20 cellular contexts compared by ENCODE assay signal in genomic region chr14:58294201-58294600, GRCh38. TPM values are rescaled to one million over a fixed set of nuclear protein-coding genes. Genes with fewer than 3 reads are reported as not detected.
DNase-seq lines count a peak whose midpoint lies in the region; ATAC-seq, FAIRE-seq and TF ChIP-seq lines count a peak whose summit lies in the region.
"Had no signal": no experiment of that assay in that cellular context is flagged by ENCODE, and none has a peak within 500 bp of the region (broad histone marks: within the 10 kb centered on the region; RNA-seq: fewer than 3 reads in every experiment).

No MANE protein-coding gene starts in this region.

- H3K27me3 ChIP-seq in trophoblast cell (ENCODE audit: insufficient read depth, low read length), result no peaks in the 10 kb centered on the region

- H4K8ac ChIP-seq in trophoblast cell (ENCODE audit: low read depth, low read length), result no peak overlapping the region

- no peak overlapping the region for H2BK5ac ChIP-seq in trophoblast cell (ENCODE audit: low read depth, low read length, poor library complexity)

- ATAC-seq in activated T-cell treated with anti-CD3 and anti-CD28 coated beads, Interleukin-2, amount 50 U/mL, for 72 hours (replicated peaks in 1 of 2), result no peak
- ATAC-seq in activated CD8-positive, alpha-beta T cell treated with anti-CD3 and anti-CD28 coated beads for 36 hours, result no peak
- ATAC-seq: GM12878, GM23338 had no signal

- H4K91ac ChIP-seq in trophoblast cell (ENCODE audit: low read depth, low read length), result no peak overlapping the region

- no peaks in the 10 kb centered on the region for H3K9me3 ChIP-seq in trophoblast cell (ENCODE audit: insufficient read depth, low read depth, low read length)

- peak overlapping the region; percentile 63 for H3K27ac Mint-ChIP-seq in activated T-cell treated with anti-CD3 and anti-CD28 coated beads, Interleukin-2, amount 50 U/mL, for 24 hours
- H3K27ac Mint-ChIP-seq in activated T-cell treated with anti-CD3 and anti-CD28 coated beads, Interleukin-2, amount 50 U/mL, for 72 hours, result no peak overlapping the region
- no peak overlapping the region for H3K27ac Mint-ChIP-seq in brain
- H3K27ac Mint-ChIP-seq in activated CD4-positive, alpha-beta memory T cell treated with anti-CD3 and anti-CD28 coated beads for 36 hours, result no peak overlapping the region
- H3K27ac Mint-ChIP-seq in activated CD8-positive, alpha-beta T cell treated with anti-CD3 and anti-CD28 coated beads for 36 hours, result no peak overlapping the region
- H3K27ac Mint-ChIP-seq: GM23338 had no signal

- H3K9me3 Mint-ChIP-seq in activated T-cell treated with anti-CD3 and anti-CD28 coated beads, Interleukin-2, amount 50 U/mL, for 24 hours, result no peaks in the 10 kb centered on the region
- H3K9me3 Mint-ChIP-seq in activated T-cell treated with anti-CD3 and anti-CD28 coated beads, Interleukin-2, amount 50 U/mL, for 72 hours, result no peaks in the 10 kb centered on the region
- no peaks in the 10 kb centered on the region for H3K9me3 Mint-ChIP-seq in brain
- H3K9me3 Mint-ChIP-seq in activated CD4-positive, alpha-beta memory T cell treated with anti-CD3 and anti-CD28 coated beads for 36 hours, result no peaks in the 10 kb centered on the region
- H3K9me3 Mint-ChIP-seq in activated CD8-positive, alpha-beta T cell treated with anti-CD3 and anti-CD28 coated beads for 36 hours, result no peaks in the 10 kb centered on the region
- H3K9me3 Mint-ChIP-seq: GM23338 had no signal

- peaks cover 19 to 30% of the 10 kb centered on the region in 2 experiments for H3K36me3 ChIP-seq in trophoblast cell (ENCODE audit: control insufficient read depth in 1 of 2, insufficient read depth in 2 of 2, low read length in 2 of 2)

- peaks cover 65% of the 10 kb centered on the region for H3K36me3 Mint-ChIP-seq in activated T-cell treated with anti-CD3 and anti-CD28 coated beads, Interleukin-2, amount 50 U/mL, for 24 hours (ENCODE audit: low read depth)
- peaks cover 15 to 31% of the 10 kb centered on the region in 2 donors for H3K36me3 Mint-ChIP-seq in activated T-cell treated with anti-CD3 and anti-CD28 coated beads, Interleukin-2, amount 50 U/mL, for 72 hours (ENCODE audit: insufficient read depth in 2 of 2)
- peaks cover 60% of the 10 kb centered on the region for H3K36me3 Mint-ChIP-seq in brain
- H3K36me3 Mint-ChIP-seq in activated CD4-positive, alpha-beta memory T cell treated with anti-CD3 and anti-CD28 coated beads for 36 hours, result peaks cover 47% of the 10 kb centered on the region
- peaks cover 58% of the 10 kb centered on the region for H3K36me3 Mint-ChIP-seq in activated CD8-positive, alpha-beta T cell treated with anti-CD3 and anti-CD28 coated beads for 36 hours (ENCODE audit: low read depth)

- no peaks in the 10 kb centered on the region for H3K4me1 ChIP-seq in trophoblast cell (ENCODE audit: control insufficient read depth in 1 of 2, insufficient read depth in 2 of 2, low read length in 2 of 2)

- no peak overlapping the region for H2AK5ac ChIP-seq in trophoblast cell (ENCODE audit: low read length)

- CTCF ChIA-PET in activated CD4-positive, alpha-beta memory T cell treated with anti-CD3 and anti-CD28 coated beads for 36 hours (lab: Charles Lee), result no interaction called here
- CTCF ChIA-PET in activated CD8-positive, alpha-beta T cell treated with anti-CD3 and anti-CD28 coated beads for 36 hours (lab: Charles Lee), result no interaction called here

- no peak overlapping the region for H3K14ac ChIP-seq in trophoblast cell (ENCODE audit: low read length)

- intact Hi-C loops in activated CD4-positive, alpha-beta memory T cell treated with anti-CD3 and anti-CD28 coated beads for 36 hours (cut with micrococcal nuclease), result loop anchor here (10.0 kb wide), 1 partner anchor 1801 kb away; the partner anchor contains the start of gene PCNX4
- intact Hi-C loops in activated CD8-positive, alpha-beta T cell treated with anti-CD3 and anti-CD28 coated beads for 36 hours (cut with micrococcal nuclease), result loop anchor here (10.0 kb wide), 1 partner anchor 131 kb away; the partner anchor contains the start of genes KIAA0586 and TIMM9

- H3K27ac ChIP-seq in trophoblast cell (ENCODE audit: low read depth, low read length), result no peak overlapping the region

- peaks cover 9% of the 10 kb centered on the region for H3K79me2 ChIP-seq in trophoblast cell (ENCODE audit: control insufficient read depth, insufficient read depth, low read length, poor library complexity)

- POLR2A ChIA-PET in activated CD4-positive, alpha-beta memory T cell treated with anti-CD3 and anti-CD28 coated beads for 36 hours (lab: Charles Lee), result interaction anchor here (0.7 kb wide), 1 partner anchor 51 kb away, joined by 3 read pairs; no protein-coding TSS in a partner anchor
- POLR2A ChIA-PET in activated CD8-positive, alpha-beta T cell treated with anti-CD3 and anti-CD28 coated beads for 36 hours (lab: Charles Lee), result interaction anchor here (0.9 kb wide), 1 partner anchor 11 kb away, joined by 4 read pairs; no protein-coding TSS in a partner anchor

- H2BK12ac ChIP-seq in trophoblast cell (ENCODE audit: low read length), result no peak overlapping the region

- H3K27me3 Mint-ChIP-seq in activated T-cell treated with anti-CD3 and anti-CD28 coated beads, Interleukin-2, amount 50 U/mL, for 24 hours, result no peaks in the 10 kb centered on the region
- no peaks in the 10 kb centered on the region for H3K27me3 Mint-ChIP-seq in activated T-cell treated with anti-CD3 and anti-CD28 coated beads, Interleukin-2, amount 50 U/mL, for 72 hours (ENCODE audit: low read depth)
- H3K27me3 Mint-ChIP-seq in brain, result no peaks in the 10 kb centered on the region
- no peaks in the 10 kb centered on the region for H3K27me3 Mint-ChIP-seq in activated CD4-positive, alpha-beta memory T cell treated with anti-CD3 and anti-CD28 coated beads for 36 hours
- no peaks in the 10 kb centered on the region for H3K27me3 Mint-ChIP-seq in activated CD8-positive, alpha-beta T cell treated with anti-CD3 and anti-CD28 coated beads for 36 hours

- no peak overlapping the region for H3K4me3 ChIP-seq in trophoblast cell (ENCODE audit: low read depth, low read length)
- H3K4me3 ChIP-seq: GM12878, GM23338 had no signal

- no peak for FAIRE-seq in GM12891 (lab: Jason Lieb, UNC)
- FAIRE-seq: GM12878, GM18507, RCC 7860 had no signal

- no peak for TF ChIP-seq POLR2A in GM12891 (IDR thresholded peaks at IDR 0.05; ENCODE audit: low read depth, low read length)

- no peak overlapping the region for H3K18ac ChIP-seq in trophoblast cell (ENCODE audit: low read length)

- no peak overlapping the region for H3K4me3 Mint-ChIP-seq in activated T-cell treated with anti-CD3 and anti-CD28 coated beads, Interleukin-2, amount 50 U/mL, for 24 hours
- peak overlapping the region in 1 of 2 donors; percentile 18 for H3K4me3 Mint-ChIP-seq in activated T-cell treated with anti-CD3 and anti-CD28 coated beads, Interleukin-2, amount 50 U/mL, for 72 hours
- H3K4me3 Mint-ChIP-seq in brain, result peak overlapping the region in 4 of 5 experiments; percentile 29 to 81 (median 48)
- no peak overlapping the region for H3K4me3 Mint-ChIP-seq in activated CD4-positive, alpha-beta memory T cell treated with anti-CD3 and anti-CD28 coated beads for 36 hours
- no peak overlapping the region for H3K4me3 Mint-ChIP-seq in activated CD8-positive, alpha-beta T cell treated with anti-CD3 and anti-CD28 coated beads for 36 hours
- H3K4me3 Mint-ChIP-seq: GM23338 had no signal

- H3K9ac ChIP-seq in trophoblast cell (ENCODE audit: low read length), result no peak overlapping the region

- WGBS in trophoblast cell (ENCODE audit: extremely low coverage, insufficient coverage, insufficient read length), result no CpG with 5 or more reads among the region's 7 CpGs

- H4K12ac ChIP-seq in trophoblast cell (ENCODE audit: low read depth, low read length), result no peak overlapping the region

- no peak overlapping the region for H2BK120ac ChIP-seq in trophoblast cell (ENCODE audit: insufficient read depth, low read length, poor library complexity)

- peaks cover 59% of the 10 kb centered on the region for H3K4me1 Mint-ChIP-seq in activated T-cell treated with anti-CD3 and anti-CD28 coated beads, Interleukin-2, amount 50 U/mL, for 24 hours (ENCODE audit: low read depth)
- H3K4me1 Mint-ChIP-seq in activated T-cell treated with anti-CD3 and anti-CD28 coated beads, Interleukin-2, amount 50 U/mL, for 72 hours (ENCODE audit: low read depth), result peaks cover 62% of the 10 kb centered on the region
- peaks cover 56% of the 10 kb centered on the region for H3K4me1 Mint-ChIP-seq in brain
- H3K4me1 Mint-ChIP-seq in activated CD4-positive, alpha-beta memory T cell treated with anti-CD3 and anti-CD28 coated beads for 36 hours (ENCODE audit: low read depth), result peaks cover 48% of the 10 kb centered on the region
- H3K4me1 Mint-ChIP-seq in activated CD8-positive, alpha-beta T cell treated with anti-CD3 and anti-CD28 coated beads for 36 hours (ENCODE audit: low read depth), result peaks cover 49% of the 10 kb centered on the region

- no peak for TF ChIP-seq CTCF in brain (conservative IDR thresholded peaks at IDR 0.05)
- no peak for TF ChIP-seq CTCF in activated CD8-positive, alpha-beta T cell treated with anti-CD3 and anti-CD28 coated beads for 36 hours (IDR thresholded peaks at IDR 0.05)

- peaks cover 9% of the 10 kb centered on the region for H3K79me1 ChIP-seq in trophoblast cell (ENCODE audit: low read length)

- DNase-seq in activated T-cell treated with anti-CD3 and anti-CD28 coated beads, Interleukin-2, amount 50 U/mL, for 24 hours, result no peak
- DNase-seq in activated T-cell treated with anti-CD3 and anti-CD28 coated beads, Interleukin-2, amount 50 U/mL, for 72 hours, result no peak
- DNase-seq in GM12891 (ENCODE audit: insufficient read length, low spot score), result no peak
- no peak for DNase-seq in trophoblast cell
- no peak for DNase-seq in stimulated activated naive CD4-positive, alpha-beta T cell (lab: John Stamatoyannopoulos, UW)
- no peak for DNase-seq in activated CD4-positive, alpha-beta memory T cell treated with anti-CD3 and anti-CD28 coated beads for 36 hours
- no peak for DNase-seq in activated CD8-positive, alpha-beta T cell treated with anti-CD3 and anti-CD28 coated beads for 36 hours
- DNase-seq: 8988T, GDM1, Karpas-422, MM.1S, NCI-H1092 treated with DMSO at 0.1 percent for 48 hours, NCI-H2081 treated with DMSO at 0.1 percent for 48 hours, NCI-H524 treated with DMSO at 0.1 percent for 48 hours, SHP77 had no signal

- no peak overlapping the region for H3K23ac ChIP-seq in trophoblast cell (ENCODE audit: low read length)

- H3K4ac ChIP-seq in trophoblast cell (ENCODE audit: low read depth, low read length), result peak overlapping the region; percentile 90

- H3K4me2 ChIP-seq in trophoblast cell (ENCODE audit: low read length), result no peak overlapping the region
- H3K4me2 ChIP-seq: GM23338 had no signal

- no peak overlapping the region for H2AFZ ChIP-seq in trophoblast cell (ENCODE audit: insufficient read depth, low read length, poor library complexity)
- H2AFZ ChIP-seq: GM23338 had no signal

RNA-seq across cellular contexts. Expression of gene ARID4A, which starts 4.2 kb away (rescaled TPM):
- total RNA-seq in activated T-cell treated with anti-CD3 and anti-CD28 coated beads, Interleukin-2, amount 50 U/mL, for 72 hours, result 10 to 100 TPM; 33.9 to 42.2 TPM
- 9.0 TPM for polyA plus RNA-seq in GM12891 (2012; ENCODE audit: low read depth, missing spikeins)
- polyA plus RNA-seq in brain (ENCODE audit: insufficient read depth, low read depth, low replicate concordance), result 2.8 TPM
- polyA plus RNA-seq in trophoblast cell (2013), result 11.2 and 12.3 TPM in 2 replicates
- total RNA-seq in activated CD4-positive, alpha-beta memory T cell treated with anti-CD3 and anti-CD28 coated beads for 36 hours, result 10 to 100 TPM; 24.1 to 28.1 TPM
- 10 to 100 TPM; 22.1 to 22.4 TPM for total RNA-seq in activated CD8-positive, alpha-beta T cell treated with anti-CD3 and anti-CD28 coated beads for 36 hours

RNA-seq across cellular contexts. Expression of gene PSMA3, which starts 49.6 kb away (rescaled TPM):
- total RNA-seq in activated T-cell treated with anti-CD3 and anti-CD28 coated beads, Interleukin-2, amount 50 U/mL, for 72 hours, result 100 to 1,000 TPM; 177 to 194 TPM
- 180 TPM for polyA plus RNA-seq in GM12891 (2012; ENCODE audit: low read depth, missing spikeins)
- 50.9 TPM for polyA plus RNA-seq in brain (ENCODE audit: insufficient read depth, low read depth, low replicate concordance)
- 405 and 413 TPM in 2 replicates for polyA plus RNA-seq in trophoblast cell (2013)
- 100 to 1,000 TPM; 349 to 355 TPM for total RNA-seq in activated CD4-positive, alpha-beta memory T cell treated with anti-CD3 and anti-CD28 coated beads for 36 hours
- total RNA-seq in activated CD8-positive, alpha-beta T cell treated with anti-CD3 and anti-CD28 coated beads for 36 hours, result 100 to 1,000 TPM; 378 to 401 TPM

Comparison
In these comparisons a context has a peak if more than half of its experiments do, and no peak if none do; other contexts are left out.
1. H3K4me3 Mint-ChIP-seq: peak in brain (4 of 5); none in activated T-cell treated with anti-CD3 and anti-CD28 coated beads, Interleukin-2, amount 50 U/mL, for 24 hours (single experiment), activated CD4-positive, alpha-beta memory T cell treated with anti-CD3 and anti-CD28 coated beads for 36 hours (single experiment) and activated CD8-positive, alpha-beta T cell treated with anti-CD3 and anti-CD28 coated beads for 36 hours (single experiment).